In genomic region chr16:89706446-89707260, GRCh38 we compare ENCODE assay signal across 12 cellular contexts. TPM values are rescaled to one million over a fixed set of nuclear protein-coding genes. Genes with fewer than 3 reads are reported as not detected.
DNase-seq lines count a peak whose midpoint lies in the region; ATAC-seq, FAIRE-seq and TF ChIP-seq lines count a peak whose summit lies in the region.
"Had no signal": no experiment of that assay in that cellular context is flagged by ENCODE, and none has a peak within 500 bp of the region (broad histone marks: within the 10 kb centered on the region; RNA-seq: fewer than 3 reads in every experiment).

No MANE protein-coding gene starts in this region.

- TF ChIP-seq RAD21 in HCT116 (IDR thresholded peaks at IDR 0.05; ENCODE audit: low read depth), result no peak

- H3K9me3 ChIP-seq in HCT116 (ENCODE audit: control insufficient read depth in 1 of 2, insufficient read depth in 1 of 2, low read depth in 1 of 2, low read length in 2 of 2), result no peaks in the 10 kb centered on the region
- no peaks in the 10 kb centered on the region for H3K9me3 ChIP-seq in SK-N-MC (ENCODE audit: low read depth, low read length)
- no peaks in the 10 kb centered on the region for H3K9me3 ChIP-seq in kidney (ENCODE audit: control insufficient read depth in 1 of 2, low read length in 2 of 2)
- H3K9me3 ChIP-seq: MG63, tibial artery had no signal

- CTCF ChIA-PET in HCT116 (lab: Charles Lee), result interaction anchor here (0.6 to 2.3 kb wide), 18 partner anchors 8 to 969 kb away, joined by 3 to 27 read pairs (median 4); partner anchors contain the start of genes CDK10, TCF25 and VPS9D1

- H3K9me2 ChIP-seq in HCT116 (ENCODE audit: insufficient read depth), result no peaks in the 10 kb centered on the region

- H4K20me1 ChIP-seq in HCT116 (ENCODE audit: insufficient read depth), result no peaks in the 10 kb centered on the region

- peak overlapping the region; percentile 71 for H3K4me2 ChIP-seq in HCT116 (ENCODE audit: low read length)

- no peak for ATAC-seq in HCT116
- ATAC-seq: activated CD8-positive, alpha-beta memory T cell treated with anti-CD3 and anti-CD28 coated beads, Interleukin-2, amount 10 ng/mL, durations not matched to agents 7 days and 5 days had no signal

- TF ChIP-seq POLR2A in HCT116 (IDR thresholded peaks at IDR 0.05; ENCODE audit: borderline replicate concordance, extremely low read depth, insufficient read depth, insufficient read length) (no peak), H54 (IDR thresholded peaks at IDR 0.05; ENCODE audit: low read depth, low read length) (no peak)

- peaks cover 10 to 24% of the 10 kb centered on the region in 2 experiments; a peak in 3 of 4 replicates for H3K4me1 ChIP-seq in HCT116 (ENCODE audit: control insufficient read depth in 1 of 2, insufficient read depth in 2 of 2, low read length in 2 of 2)
- peaks cover 0 to 3% of the 10 kb centered on the region in 2 donors for H3K4me1 ChIP-seq in kidney (ENCODE audit: control insufficient read depth in 1 of 2, insufficient read depth in 1 of 2, low read depth in 1 of 2, low read length in 2 of 2)

- POLR2A ChIA-PET in HCT116 (lab: Charles Lee), result interaction anchor here (0.9 to 2.4 kb wide), 8 partner anchors 7 to 216 kb away, joined by 3 to 8 read pairs (median 4); partner anchors contain the start of genes CDK10, TCF25 and VPS9D1

- TF ChIP-seq CTCF in HCT116 (IDR thresholded peaks at IDR 0.05 in 2 of 3, conservative IDR thresholded peaks at IDR 0.05 in 1 of 3; ENCODE audit: borderline replicate concordance in 1 of 3, insufficient read depth in 1 of 3, low read depth in 2 of 3, low read length in 2 of 3) (no peak), kidney (IDR thresholded peaks at IDR 0.05; ENCODE audit: borderline replicate concordance, extremely low read depth, insufficient read depth) (no peak)

- no peaks in the 10 kb centered on the region for H3K27me3 ChIP-seq in HCT116 (ENCODE audit: insufficient read depth, low read length)
- H3K27me3 ChIP-seq: MG63 had no signal

- H3K36me3 ChIP-seq in HCT116 (ENCODE audit: control insufficient read depth in 1 of 2, insufficient read depth in 2 of 2, low read length in 2 of 2), result no peaks in the 10 kb centered on the region
- no peaks in the 10 kb centered on the region for H3K36me3 ChIP-seq in SK-N-MC (ENCODE audit: insufficient read depth, low read length)
- H3K36me3 ChIP-seq in kidney (ENCODE audit: control insufficient read depth in 1 of 2, insufficient read depth in 2 of 2, low read length in 2 of 2), result no peaks in the 10 kb centered on the region
- H3K36me3 ChIP-seq: MG63, tibial artery had no signal

- intact Hi-C loops in HCT116 (cut with micrococcal nuclease), result loop anchor here (1.0 to 2.0 kb wide), 2 partner anchors 87 to 154 kb away; no protein-coding TSS in a partner anchor
- intact Hi-C loops in kidney (cut with DNase I), result loop anchor here (10.0 kb wide), 1 partner anchor 158 kb away; no protein-coding TSS in a partner anchor

- H3K27ac ChIP-seq in HCT116 (ENCODE audit: low read depth, low read length) (peak overlapping the region; percentile 37; the same call in 1 of the 2 replicates), SK-N-MC (no peak overlapping the region), kidney (ENCODE audit: low read depth in 2 of 2, low read length in 2 of 2) (no peak overlapping the region)
- H3K27ac ChIP-seq: parathyroid adenoma, tibial artery had no signal

- H3K9ac ChIP-seq in HCT116 (ENCODE audit: low read length), result peak overlapping the region; percentile 41
- H3K9ac ChIP-seq in SK-N-MC (ENCODE audit: insufficient read length), result no peak overlapping the region
- H3K9ac ChIP-seq in kidney (ENCODE audit: low read length in 2 of 2), result no peak overlapping the region
- H3K9ac ChIP-seq: parathyroid adenoma had no signal

- no TSS peak for BruUV-seq in HCT116 (replicated peaks; lab: Mats Ljungman, UMichigan)

- peak; percentile 12 for DNase-seq in AG20443 (ENCODE audit: low spot score)
- no peak for DNase-seq in HCT116 (ENCODE audit: low read depth, low spot score)
- no peak for DNase-seq in SK-N-MC (ENCODE audit: low read depth, low spot score)
- peak; percentile 74 for DNase-seq in kidney
- no peak for DNase-seq in H54 (ENCODE audit: insufficient read length, low spot score)
- no peak for DNase-seq in DMS79 (lab: John Stamatoyannopoulos, UW)
- DNase-seq in nucleus accumbens (lab: John Stamatoyannopoulos, UW), result no peak
- DNase-seq in activated CD4-positive, alpha-beta T cell treated with anti-CD3 and anti-CD28 coated beads, Interleukin-2, amount 50 U/mL, for 48 hours, result no peak

- peak overlapping the region; percentile 9 for H2AFZ ChIP-seq in HCT116 (ENCODE audit: low read depth, low read length, poor library complexity, severe bottlenecking)
- H2AFZ ChIP-seq: parathyroid adenoma had no signal

- peaks cover under 1% of the 10 kb centered on the region; the same call in 1 of the 2 replicates for H3K79me2 ChIP-seq in HCT116 (ENCODE audit: insufficient read depth, low read length)
- H3K79me2 ChIP-seq: parathyroid adenoma had no signal

- FAIRE-seq in kidney (lab: Jason Lieb, UNC), result no peak
- no peak for FAIRE-seq in H54 (lab: Jason Lieb, UNC)

- H3K4me3 ChIP-seq in HCT116 (replicated peaks in 1 of 2; ENCODE audit: low read depth in 1 of 2, low read length in 2 of 2), result peak overlapping the region; percentile 36 to 37
- peak overlapping the region; percentile 70 for H3K4me3 ChIP-seq in SK-N-MC
- no peak overlapping the region for H3K4me3 ChIP-seq in kidney (ENCODE audit: low read length in 2 of 2)
- H3K4me3 ChIP-seq: MG63 had no signal

- RAD21 ChIA-PET in HCT116 (lab: Charles Lee; ENCODE audit: low non-redundant PET in 1 of 2, low total read pairs in 2 of 2, uncharacterized antibody in 2 of 2, unreplicated experiment in 2 of 2), result interaction anchor here (0.6 to 1.2 kb wide), 5 partner anchors 44 to 314 kb away, joined by 3 to 4 read pairs (median 3); partner anchors contain the start of gene TCF25 (in 2 of the 2)

TF ChIP-seq in HCT116, 20 proteins besides CTCF, POLR2A, EP300 and RAD21:
- no peak for TF ChIP-seq TCF7L2 (IDR thresholded peaks at IDR 0.05; ENCODE audit: borderline replicate concordance, extremely low read depth, insufficient read depth, insufficient read length)
- TF ChIP-seq ATF3 (IDR thresholded peaks at IDR 0.05), result no peak
- no peak for TF ChIP-seq SIN3A (IDR thresholded peaks at IDR 0.05; ENCODE audit: low read depth)
- TF ChIP-seq SP1 (IDR thresholded peaks at IDR 0.05; ENCODE audit: low read depth), result no peak
- no peak for TF ChIP-seq CEBPB (IDR thresholded peaks at IDR 0.05; ENCODE audit: low read depth)
- no peak for TF ChIP-seq MAX (IDR thresholded peaks at IDR 0.05)

RNA-seq across cellular contexts. Expression of gene SPATA2L, which starts 5.1 kb away (rescaled TPM):
- total RNA-seq in HCT116 (2021; ENCODE audit: unreplicated experiment) (50.5 TPM), kidney (15.1 TPM)
- polyA plus RNA-seq in HCT116 (2012), result 31.9 and 37.5 TPM in 2 replicates
- 12.6 TPM for polyA plus RNA-seq in kidney (ENCODE audit: insufficient read depth, low read depth, low replicate concordance)

RNA-seq across cellular contexts. Expression of gene VPS9D1, which starts 14.0 kb away (rescaled TPM):
- total RNA-seq in HCT116 (2021; ENCODE audit: unreplicated experiment) (4.2 TPM), kidney (24.4 TPM)
- polyA plus RNA-seq in HCT116 (2012), result 5.9 and 6.2 TPM in 2 replicates
- 18.3 TPM for polyA plus RNA-seq in kidney (ENCODE audit: insufficient read depth, low read depth, low replicate concordance)

RNA-seq across cellular contexts. Expression of gene ZNF276, which starts 14.7 kb away (rescaled TPM):
- total RNA-seq in HCT116 (2021; ENCODE audit: unreplicated experiment) (49.9 TPM), kidney (35.4 TPM)
- 27.6 and 35.9 TPM in 2 replicates for polyA plus RNA-seq in HCT116 (2012)
- polyA plus RNA-seq in kidney (ENCODE audit: insufficient read depth, low read depth, low replicate concordance), result 16.4 TPM

RNA-seq across cellular contexts. Expression of gene CDK10, which starts 20.2 kb away (rescaled TPM):
- total RNA-seq in HCT116 (2021; ENCODE audit: unreplicated experiment), result 165 TPM
- 180 and 191 TPM in 2 replicates for polyA plus RNA-seq in HCT116 (2012)
- 118 TPM for total RNA-seq in kidney
- 82.6 TPM for polyA plus RNA-seq in kidney (ENCODE audit: insufficient read depth, low read depth, low replicate concordance)

RNA-seq across cellular contexts. Expression of gene SPATA33, which starts 49.0 kb away (rescaled TPM):
- total RNA-seq in HCT116 (2021; ENCODE audit: unreplicated experiment) (24.9 TPM), kidney (16.3 TPM)
- 6.8 and 12.2 TPM in 2 replicates for polyA plus RNA-seq in HCT116 (2012)
- polyA plus RNA-seq in kidney (ENCODE audit: insufficient read depth, low read depth, low replicate concordance), result 13.4 TPM

Comparison
In these comparisons a context has a peak if more than half of its experiments do, and no peak if none do; other contexts are left out.
1. DNase-seq: peak in AG20443 (single experiment) and kidney (single experiment); none in HCT116 (single experiment), SK-N-MC (single experiment), H54 (single experiment), DMS79 (single experiment), nucleus accumbens (0 of 56) and activated CD4-positive, alpha-beta T cell treated with anti-CD3 and anti-CD28 coated beads, Interleukin-2, amount 50 U/mL, for 48 hours (0 of 2).
2. H3K4me3 ChIP-seq: peak in HCT116 (2 of 2) and SK-N-MC (single experiment); none in kidney (0 of 2).